ENCODE assay signal across 11 cellular contexts in the genomic region with DNA sequence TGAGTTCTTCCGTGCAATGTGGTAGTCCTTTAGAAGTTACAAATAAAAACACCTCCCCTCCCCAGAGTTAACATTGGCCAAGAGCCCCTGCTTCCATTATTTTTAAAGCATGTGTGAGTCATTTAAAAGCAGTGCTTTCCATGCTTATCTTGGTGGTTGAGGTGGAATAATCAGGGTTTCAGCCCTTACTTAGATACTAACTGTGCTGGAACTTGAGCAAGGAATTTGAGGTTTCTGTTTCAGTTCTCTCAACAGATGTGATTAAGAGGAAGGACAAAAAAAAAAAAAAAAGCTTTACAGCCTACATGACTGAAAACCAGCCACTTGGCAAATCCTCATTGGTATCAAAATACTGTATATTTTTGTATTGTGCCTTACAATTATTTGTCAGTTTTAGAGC.
DNase-seq lines count a peak whose midpoint lies in the region; FAIRE-seq and TF ChIP-seq lines count a peak whose summit lies in the region.
"Had no signal": no experiment of that assay in that cellular context is flagged by ENCODE, and none has a peak within 500 bp of the region (broad histone marks: within the 10 kb centered on the region; RNA-seq: fewer than 3 reads in every experiment).

No MANE protein-coding gene starts in this region.

- FAIRE-seq in bronchial epithelial cell (lab: Jason Lieb, UNC), result no peak

- H3K36me3 ChIP-seq in bronchial epithelial cell (ENCODE audit: control insufficient read depth, insufficient read depth, low read length) (no peaks in the 10 kb centered on the region), uterus (no peaks in the 10 kb centered on the region)

- TF ChIP-seq CTCF in bronchial epithelial cell (IDR thresholded peaks at IDR 0.05; ENCODE audit: insufficient read depth, low read length, severe bottlenecking) (no peak), uterus (IDR thresholded peaks at IDR 0.05) (no peak)

- H3K4me3 ChIP-seq in bronchial epithelial cell (ENCODE audit: low read depth, low read length) (no peak overlapping the region), uterus (no peak overlapping the region)

- no peaks in the 10 kb centered on the region for H3K9me3 ChIP-seq in uterus

- H3K27ac ChIP-seq in uterus, result peak overlapping the region; percentile 60 to 64

- no peaks in the 10 kb centered on the region for H3K4me1 ChIP-seq in uterus

- peak; percentile 53 for DNase-seq in SIG-M5 treated with dmso at 0.1 percent for 504 hours (lab: John Stamatoyannopoulos, UW; ENCODE audit: unreplicated experiment)
- no peak for DNase-seq in SIG-M5 (lab: John Stamatoyannopoulos, UW)
- DNase-seq in bronchial epithelial cell (ENCODE audit: low read depth), result peak; percentile 48
- DNase-seq in left kidney (ENCODE audit: low read depth, low spot score), result peak; percentile 33
- no peak for DNase-seq in uterus
- no peak for DNase-seq in activated CD4-positive, alpha-beta T cell treated with anti-CD3 and anti-CD28 coated beads for 4 hours
- no peak for DNase-seq in posterior cingulate gyrus
- DNase-seq in HCEC 1CT, result no peak
- DNase-seq: 8988T; activated T-cell treated with anti-CD3 and anti-CD28 coated beads, Interleukin-2, amount 50 U/mL, for 24 hours; NCI-H187 had no signal

- intact Hi-C loops in uterus (cut with DNase I; ENCODE audit: low total_unique reads) (no loop called here), posterior cingulate gyrus (cut with DNase I) (no loop called here)

- H3K27me3 ChIP-seq in bronchial epithelial cell (ENCODE audit: control insufficient read depth, insufficient read depth, low read length) (no peaks in the 10 kb centered on the region), uterus (no peaks in the 10 kb centered on the region)

- no peak for TF ChIP-seq POLR2A in uterus (IDR thresholded peaks at IDR 0.05)

Comparison
In these comparisons a context has a peak if more than half of its experiments do, and no peak if none do; other contexts are left out.
1. DNase-seq: peak in SIG-M5 treated with dmso at 0.1 percent for 504 hours (single experiment), bronchial epithelial cell (single experiment) and left kidney (single experiment); none in SIG-M5 (single experiment), uterus (0 of 2), activated CD4-positive, alpha-beta T cell treated with anti-CD3 and anti-CD28 coated beads for 4 hours (0 of 2), posterior cingulate gyrus (0 of 10) and HCEC 1CT (single experiment).